ENCODE assay signal across 10 cellular contexts in genomic region chr9:36143242-36143641, GRCh38. TPM values are rescaled to one million over a fixed set of nuclear protein-coding genes. Genes with fewer than 3 reads are reported as not detected.
DNase-seq lines count a peak whose midpoint lies in the region; ATAC-seq and TF ChIP-seq lines count a peak whose summit lies in the region.
"Had no signal": no experiment of that assay in that cellular context is flagged by ENCODE, and none has a peak within 500 bp of the region (broad histone marks: within the 10 kb centered on the region; RNA-seq: fewer than 3 reads in every experiment).

No MANE protein-coding gene starts in this region.

- intact Hi-C loops in Right ventricle myocardium inferior (cut with DNase I) (no loop called here), left cardiac atrium (cut with DNase I) (no loop called here), uterus (cut with DNase I; ENCODE audit: low total_unique reads) (no loop called here)

- no peak for DNase-seq in Right ventricle myocardium inferior (ENCODE audit: missing footprints)
- DNase-seq in left cardiac atrium, result no peak
- DNase-seq in natural killer cell treated with Interleukin-12 subunit alpha and Interleukin-12 subunit beta and Interleukin-15 and Interleukin-18, amount 100 ng/mL, for 72 hours (ENCODE audit: low spot score), result no peak
- no peak for DNase-seq in uterus
- DNase-seq in NCI-H748 treated with DMSO at 0.1 percent for 48 hours (lab: John Stamatoyannopoulos, UW), result no peak
- DNase-seq: stimulated activated CD8-positive, alpha-beta memory T cell treated with anti-CD3 and anti-CD28 coated beads, Interleukin-4, amount 100 ng/mL, for 48 hours had no signal

- H3K36me3 ChIP-seq in duodenal mucosa (ENCODE audit: control insufficient read depth in 1 of 2, insufficient read depth in 2 of 2, low read length in 2 of 2) (peaks cover 0 to 8% of the 10 kb centered on the region in 2 donors), uterus (no peaks in the 10 kb centered on the region)
- H3K36me3 ChIP-seq: cardiac muscle cell had no signal

- H3K9me3 ChIP-seq in duodenal mucosa (ENCODE audit: control insufficient read depth in 1 of 2, low read length in 2 of 2) (peaks cover 10 to 15% of the 10 kb centered on the region in 2 donors), uterus (no peaks in the 10 kb centered on the region)

- H3K27ac Mint-ChIP-seq in natural killer cell treated with Interleukin-12 subunit alpha and Interleukin-12 subunit beta and Interleukin-15 and Interleukin-18, amount 100 ng/mL, for 72 hours, result peak overlapping the region; percentile 89 to 90

- peak overlapping the region; percentile 48 to 58 for H3K9ac ChIP-seq in duodenal mucosa (ENCODE audit: low read depth in 1 of 2, low read length in 2 of 2)

- ATAC-seq in Right ventricle myocardium inferior (peak; percentile 3), left cardiac atrium (no peak), GM18511 (IDR thresholded peaks at IDR 0.05; ENCODE audit: unreplicated experiment) (no peak), HG02970 (IDR thresholded peaks at IDR 0.05; ENCODE audit: low FRiP score, unreplicated experiment) (no peak)
- ATAC-seq in natural killer cell treated with Interleukin-12 subunit alpha and Interleukin-12 subunit beta and Interleukin-15 and Interleukin-18, amount 100 ng/mL, for 72 hours, result no peak

- H3K4me1 ChIP-seq in duodenal mucosa (ENCODE audit: control insufficient read depth in 1 of 2, insufficient read depth in 2 of 2, low read length in 2 of 2) (peaks cover 66 to 68% of the 10 kb centered on the region in 2 donors), uterus (peaks cover 6 to 14% of the 10 kb centered on the region in 2 donors)

- H3K27ac ChIP-seq in duodenal mucosa (ENCODE audit: low read depth, low read length), result no peak overlapping the region
- H3K27ac ChIP-seq in uterus, result peak overlapping the region; percentile 81 to 91
- H3K27ac ChIP-seq: cardiac muscle cell had no signal

- H3K4me1 Mint-ChIP-seq in natural killer cell treated with Interleukin-12 subunit alpha and Interleukin-12 subunit beta and Interleukin-15 and Interleukin-18, amount 100 ng/mL, for 72 hours (ENCODE audit: low read depth in 2 of 2), result peaks cover 87 to 94% of the 10 kb centered on the region in 2 donors

- H3K4me3 ChIP-seq in duodenal mucosa (ENCODE audit: low read depth in 1 of 2, low read length in 2 of 2), result peak overlapping the region; percentile 46 to 53
- no peak overlapping the region for H3K4me3 ChIP-seq in uterus
- H3K4me3 ChIP-seq: cardiac muscle cell had no signal

- peaks cover 15% of the 10 kb centered on the region for H3K36me3 Mint-ChIP-seq in natural killer cell treated with Interleukin-12 subunit alpha and Interleukin-12 subunit beta and Interleukin-15 and Interleukin-18, amount 100 ng/mL, for 72 hours

- TF ChIP-seq CTCF in uterus (IDR thresholded peaks at IDR 0.05), result no peak

- H3K4me3 Mint-ChIP-seq in natural killer cell treated with Interleukin-12 subunit alpha and Interleukin-12 subunit beta and Interleukin-15 and Interleukin-18, amount 100 ng/mL, for 72 hours, result peak overlapping the region; percentile 92

- no peaks in the 10 kb centered on the region for H3K27me3 Mint-ChIP-seq in natural killer cell treated with Interleukin-12 subunit alpha and Interleukin-12 subunit beta and Interleukin-15 and Interleukin-18, amount 100 ng/mL, for 72 hours

- TF ChIP-seq POLR2A in uterus (IDR thresholded peaks at IDR 0.05), result no peak

- no peaks in the 10 kb centered on the region for H3K27me3 ChIP-seq in duodenal mucosa (ENCODE audit: control insufficient read depth in 1 of 2, insufficient read depth in 2 of 2, low read length in 2 of 2)
- H3K27me3 ChIP-seq in uterus, result no peaks in the 10 kb centered on the region

- peaks cover 4% of the 10 kb centered on the region for H3K9me3 Mint-ChIP-seq in natural killer cell treated with Interleukin-12 subunit alpha and Interleukin-12 subunit beta and Interleukin-15 and Interleukin-18, amount 100 ng/mL, for 72 hours

RNA-seq across cellular contexts. Expression of gene GLIPR2, which starts 6.7 kb away (rescaled TPM):
- total RNA-seq in Right ventricle myocardium inferior, result 8.9 TPM
- 10 to 100 TPM; 14.7 to 19.7 TPM for total RNA-seq in left cardiac atrium
- 10 to 100 TPM; 11.0 to 27.1 TPM for total RNA-seq in natural killer cell treated with Interleukin-12 subunit alpha and Interleukin-12 subunit beta and Interleukin-15 and Interleukin-18, amount 100 ng/mL, for 72 hours
- 100 to 1,000 TPM in 1 of 4 donors, 10 to 100 TPM in 3; 25.6 to 109 (median 60.8) TPM for total RNA-seq in uterus

RNA-seq across cellular contexts. Expression of gene CCIN, which starts 25.9 kb away (rescaled TPM):
- total RNA-seq in Right ventricle myocardium inferior, result not detected
- total RNA-seq in left cardiac atrium, result not detected
- total RNA-seq in natural killer cell treated with Interleukin-12 subunit alpha and Interleukin-12 subunit beta and Interleukin-15 and Interleukin-18, amount 100 ng/mL, for 72 hours, result under 1 TPM in 1 of 2 donors, not detected in 1; 0.19 TPM
- total RNA-seq in uterus, result 1 to 10 TPM in 2 of 4 donors, under 1 TPM in 2; 0.26 to 1.6 (median 0.99) TPM

RNA-seq across cellular contexts. Expression of gene CLTA, which starts 47.5 kb away (rescaled TPM):
- total RNA-seq in Right ventricle myocardium inferior (69.4 TPM), left cardiac atrium (10 to 100 TPM; 80.7 to 88.0 TPM), uterus (100 to 1,000 TPM; 111 to 191 (median 141) TPM)
- total RNA-seq in natural killer cell treated with Interleukin-12 subunit alpha and Interleukin-12 subunit beta and Interleukin-15 and Interleukin-18, amount 100 ng/mL, for 72 hours, result 100 to 1,000 TPM; 133 to 178 TPM

Comparison
In these comparisons a context has a peak if more than half of its experiments do, and no peak if none do; other contexts are left out.
1. H3K4me3 ChIP-seq: peak in duodenal mucosa (2 of 2); none in uterus (0 of 2).